Comparison of ENCODE assay signal across 1 cellular context in the genomic region with DNA sequence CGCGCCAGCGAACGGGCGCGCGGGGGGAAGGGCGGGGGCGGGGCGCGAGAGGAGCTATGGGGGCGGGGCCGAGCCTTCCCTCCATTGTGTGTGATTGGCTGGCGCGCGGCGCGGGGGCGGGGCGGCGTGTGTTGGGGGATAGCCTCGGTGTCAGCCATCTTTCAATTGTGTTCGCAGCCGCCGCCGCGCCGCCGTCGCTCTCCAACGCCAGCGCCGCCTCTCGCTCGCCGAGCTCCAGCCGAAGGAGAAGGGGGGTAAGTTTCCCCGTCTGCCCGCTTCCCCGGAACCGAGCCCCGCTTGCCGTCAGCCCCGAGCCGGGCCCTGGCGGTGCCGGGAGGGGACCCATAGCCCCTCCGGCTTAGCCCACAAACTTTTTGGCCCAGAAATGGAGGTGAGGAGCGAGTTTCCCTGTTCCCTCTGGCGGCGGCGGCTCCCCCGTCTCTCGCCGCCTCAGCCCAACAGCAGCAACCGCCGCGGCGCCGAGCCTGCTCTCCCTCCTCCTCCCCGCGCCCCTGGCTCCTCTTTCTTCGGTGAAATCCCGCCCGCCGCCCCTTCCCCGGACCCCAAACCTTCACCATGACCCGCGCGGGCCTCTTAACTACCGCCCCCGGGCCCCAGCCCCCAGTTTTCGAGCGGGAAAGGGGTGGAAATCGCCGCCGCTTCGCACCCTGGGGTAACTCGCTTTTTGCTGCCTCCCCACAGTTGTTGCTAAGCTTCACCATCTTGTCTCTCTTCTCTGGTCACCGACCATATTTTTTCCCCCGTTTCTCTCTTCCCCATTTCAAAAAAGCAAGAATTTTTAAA.
TF ChIP-seq lines count a peak whose summit lies in the region.

A gene (plus strand): TSS at position 159 of the 804 bp plus-strand sequence. CDS start 1,636 bp downstream, outside the sequence.

TF ChIP-seq in GM12878, 131 proteins besides CTCF, POLR2A, EP300 and RAD21 (continued from another document):
- TF ChIP-seq, protein P1, sequence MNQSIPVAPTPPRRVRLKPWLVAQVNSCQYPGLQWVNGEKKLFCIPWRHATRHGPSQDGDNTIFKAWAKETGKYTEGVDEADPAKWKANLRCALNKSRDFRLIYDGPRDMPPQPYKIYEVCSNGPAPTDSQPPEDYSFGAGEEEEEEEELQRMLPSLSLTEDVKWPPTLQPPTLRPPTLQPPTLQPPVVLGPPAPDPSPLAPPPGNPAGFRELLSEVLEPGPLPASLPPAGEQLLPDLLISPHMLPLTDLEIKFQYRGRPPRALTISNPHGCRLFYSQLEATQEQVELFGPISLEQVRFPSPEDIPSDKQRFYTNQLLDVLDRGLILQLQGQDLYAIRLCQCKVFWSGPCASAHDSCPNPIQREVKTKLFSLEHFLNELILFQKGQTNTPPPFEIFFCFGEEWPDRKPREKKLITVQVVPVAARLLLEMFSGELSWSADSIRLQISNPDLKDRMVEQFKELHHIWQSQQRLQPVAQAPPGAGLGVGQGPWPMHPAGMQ (IDR thresholded peaks at IDR 0.05; ENCODE audit: borderline replicate concordance) = no peak
- TF ChIP-seq, protein P2, sequence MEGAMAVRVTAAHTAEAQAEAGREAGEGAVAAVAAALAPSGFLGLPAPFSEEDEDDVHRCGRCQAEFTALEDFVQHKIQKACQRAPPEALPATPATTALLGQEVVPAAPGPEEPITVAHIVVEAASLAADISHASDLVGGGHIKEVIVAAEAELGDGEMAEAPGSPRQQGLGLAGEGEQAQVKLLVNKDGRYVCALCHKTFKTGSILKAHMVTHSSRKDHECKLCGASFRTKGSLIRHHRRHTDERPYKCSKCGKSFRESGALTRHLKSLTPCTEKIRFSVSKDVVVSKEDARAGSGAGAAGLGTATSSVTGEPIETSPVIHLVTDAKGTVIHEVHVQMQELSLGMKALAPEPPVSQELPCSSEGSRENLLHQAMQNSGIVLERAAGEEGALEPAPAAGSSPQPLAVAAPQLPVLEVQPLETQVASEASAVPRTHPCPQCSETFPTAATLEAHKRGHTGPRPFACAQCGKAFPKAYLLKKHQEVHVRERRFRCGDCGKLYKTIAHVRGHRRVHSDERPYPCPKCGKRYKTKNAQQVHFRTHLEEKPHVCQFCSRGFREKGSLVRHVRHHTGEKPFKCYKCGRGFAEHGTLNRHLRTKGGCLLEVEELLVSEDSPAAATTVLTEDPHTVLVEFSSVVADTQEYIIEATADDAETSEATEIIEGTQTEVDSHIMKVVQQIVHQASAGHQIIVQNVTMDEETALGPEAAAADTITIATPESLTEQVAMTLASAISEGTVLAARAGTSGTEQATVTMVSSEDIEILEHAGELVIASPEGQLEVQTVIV (IDR thresholded peaks at IDR 0.05; ENCODE audit: borderline replicate concordance, partially characterized antibody) = no peak
- TF ChIP-seq BHLHE40 (IDR thresholded peaks at IDR 0.05; ENCODE audit: borderline replicate concordance in 1 of 2, low read depth in 2 of 2, low read length in 1 of 2) (0 out of 4 replicates have a peak, but pooled peaks of 1 of the 2 experiments have one; percentile 38), ASH2L (IDR thresholded peaks at IDR 0.05; ENCODE audit: borderline replicate concordance, low read depth) (no peak), KAT2A (conservative IDR thresholded peaks at IDR 0.05; ENCODE audit: control insufficient read depth, low read depth, low read length) (no peak), NFIC (IDR thresholded peaks at IDR 0.05; ENCODE audit: low read depth, low read length) (no peak), PAX8 (IDR thresholded peaks at IDR 0.05) (no peak), MEF2A (IDR thresholded peaks at IDR 0.05; ENCODE audit: insufficient read depth, low read depth, low read length) (no peak), CBX5 (IDR thresholded peaks at IDR 0.05; ENCODE audit: low read depth) (no peak), GABPA (IDR thresholded peaks at IDR 0.05; ENCODE audit: low read depth) (no peak), EZH2 (IDR thresholded peaks at IDR 0.05; ENCODE audit: borderline replicate concordance, control insufficient read depth, low read depth, low read length) (no peak), SIN3A (IDR thresholded peaks at IDR 0.05; ENCODE audit: low read depth, low read length) (no peak; the same call in 1 of the 2 replicates), TARDBP (IDR thresholded peaks at IDR 0.05; ENCODE audit: borderline replicate concordance) (no peak)
- TF ChIP-seq, protein P3, sequence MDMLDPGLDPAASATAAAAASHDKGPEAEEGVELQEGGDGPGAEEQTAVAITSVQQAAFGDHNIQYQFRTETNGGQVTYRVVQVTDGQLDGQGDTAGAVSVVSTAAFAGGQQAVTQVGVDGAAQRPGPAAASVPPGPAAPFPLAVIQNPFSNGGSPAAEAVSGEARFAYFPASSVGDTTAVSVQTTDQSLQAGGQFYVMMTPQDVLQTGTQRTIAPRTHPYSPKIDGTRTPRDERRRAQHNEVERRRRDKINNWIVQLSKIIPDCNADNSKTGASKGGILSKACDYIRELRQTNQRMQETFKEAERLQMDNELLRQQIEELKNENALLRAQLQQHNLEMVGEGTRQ (IDR thresholded peaks at IDR 0.05; ENCODE audit: borderline replicate concordance, low read depth, low read length) = no peak
- TF ChIP-seq, protein P4, sequence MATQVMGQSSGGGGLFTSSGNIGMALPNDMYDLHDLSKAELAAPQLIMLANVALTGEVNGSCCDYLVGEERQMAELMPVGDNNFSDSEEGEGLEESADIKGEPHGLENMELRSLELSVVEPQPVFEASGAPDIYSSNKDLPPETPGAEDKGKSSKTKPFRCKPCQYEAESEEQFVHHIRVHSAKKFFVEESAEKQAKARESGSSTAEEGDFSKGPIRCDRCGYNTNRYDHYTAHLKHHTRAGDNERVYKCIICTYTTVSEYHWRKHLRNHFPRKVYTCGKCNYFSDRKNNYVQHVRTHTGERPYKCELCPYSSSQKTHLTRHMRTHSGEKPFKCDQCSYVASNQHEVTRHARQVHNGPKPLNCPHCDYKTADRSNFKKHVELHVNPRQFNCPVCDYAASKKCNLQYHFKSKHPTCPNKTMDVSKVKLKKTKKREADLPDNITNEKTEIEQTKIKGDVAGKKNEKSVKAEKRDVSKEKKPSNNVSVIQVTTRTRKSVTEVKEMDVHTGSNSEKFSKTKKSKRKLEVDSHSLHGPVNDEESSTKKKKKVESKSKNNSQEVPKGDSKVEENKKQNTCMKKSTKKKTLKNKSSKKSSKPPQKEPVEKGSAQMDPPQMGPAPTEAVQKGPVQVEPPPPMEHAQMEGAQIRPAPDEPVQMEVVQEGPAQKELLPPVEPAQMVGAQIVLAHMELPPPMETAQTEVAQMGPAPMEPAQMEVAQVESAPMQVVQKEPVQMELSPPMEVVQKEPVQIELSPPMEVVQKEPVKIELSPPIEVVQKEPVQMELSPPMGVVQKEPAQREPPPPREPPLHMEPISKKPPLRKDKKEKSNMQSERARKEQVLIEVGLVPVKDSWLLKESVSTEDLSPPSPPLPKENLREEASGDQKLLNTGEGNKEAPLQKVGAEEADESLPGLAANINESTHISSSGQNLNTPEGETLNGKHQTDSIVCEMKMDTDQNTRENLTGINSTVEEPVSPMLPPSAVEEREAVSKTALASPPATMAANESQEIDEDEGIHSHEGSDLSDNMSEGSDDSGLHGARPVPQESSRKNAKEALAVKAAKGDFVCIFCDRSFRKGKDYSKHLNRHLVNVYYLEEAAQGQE (IDR thresholded peaks at IDR 0.05; ENCODE audit: low read depth, low read length) = no peak
- TF ChIP-seq, protein P5, sequence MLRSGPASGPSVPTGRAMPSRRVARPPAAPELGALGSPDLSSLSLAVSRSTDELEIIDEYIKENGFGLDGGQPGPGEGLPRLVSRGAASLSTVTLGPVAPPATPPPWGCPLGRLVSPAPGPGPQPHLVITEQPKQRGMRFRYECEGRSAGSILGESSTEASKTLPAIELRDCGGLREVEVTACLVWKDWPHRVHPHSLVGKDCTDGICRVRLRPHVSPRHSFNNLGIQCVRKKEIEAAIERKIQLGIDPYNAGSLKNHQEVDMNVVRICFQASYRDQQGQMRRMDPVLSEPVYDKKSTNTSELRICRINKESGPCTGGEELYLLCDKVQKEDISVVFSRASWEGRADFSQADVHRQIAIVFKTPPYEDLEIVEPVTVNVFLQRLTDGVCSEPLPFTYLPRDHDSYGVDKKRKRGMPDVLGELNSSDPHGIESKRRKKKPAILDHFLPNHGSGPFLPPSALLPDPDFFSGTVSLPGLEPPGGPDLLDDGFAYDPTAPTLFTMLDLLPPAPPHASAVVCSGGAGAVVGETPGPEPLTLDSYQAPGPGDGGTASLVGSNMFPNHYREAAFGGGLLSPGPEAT (IDR thresholded peaks at IDR 0.05; ENCODE audit: low read depth) = no peak
